Comparison of ENCODE assay signal across 8 cellular contexts in genomic region chr10:121823993-121824463, GRCh38.
DNase-seq lines count a peak whose midpoint lies in the region; ATAC-seq and TF ChIP-seq lines count a peak whose summit lies in the region.

No MANE protein-coding gene starts in this region.

- H4K20me1 ChIP-seq in osteoblast (ENCODE audit: insufficient read depth, low read length), result no peaks in the 10 kb centered on the region

- DNase-seq in NCI-H2029 (lab: John Stamatoyannopoulos, UW) (peak; percentile 3), NCI-H2029 treated with DMSO at 0.1 percent for 48 hours (lab: John Stamatoyannopoulos, UW) (no peak), RPMI8226 (peak; percentile 28), esophagus squamous epithelium (lab: John Stamatoyannopoulos, UW) (no peak), osteoblast (ENCODE audit: insufficient read length, low spot score, missing footprints) (peak; percentile 77)
- no peak for DNase-seq in activated CD4-positive, alpha-beta T cell treated with anti-CD3 and anti-CD28 coated beads, Interleukin-2, amount 50 U/mL, for 48 hours

- no peaks in the 10 kb centered on the region for H3K9me3 ChIP-seq in esophagus squamous epithelium
- no peaks in the 10 kb centered on the region for H3K9me3 ChIP-seq in osteoblast (ENCODE audit: low read depth, low read length)

- H3K27me3 ChIP-seq in esophagus squamous epithelium (no peaks in the 10 kb centered on the region), osteoblast (ENCODE audit: insufficient read depth, low read length) (no peaks in the 10 kb centered on the region)

- intact Hi-C loops in esophagus squamous epithelium (cut with DNase I), result no loop called here

- H3K4me2 ChIP-seq in osteoblast (ENCODE audit: insufficient read depth, low read length), result no peak overlapping the region

- no peak overlapping the region for H3K4me3 ChIP-seq in esophagus squamous epithelium
- H3K4me3 ChIP-seq in osteoblast (ENCODE audit: insufficient read depth, low read length), result no peak overlapping the region

- H3K79me2 ChIP-seq in osteoblast (ENCODE audit: insufficient read depth, low read length), result no peaks in the 10 kb centered on the region

- 40 to 60% methylated on average over 5 of the region's 5 CpGs for WGBS in esophagus squamous epithelium, 2 donors

- peak in 4 of 6 experiments; percentile 52 to 75 (median 63) for TF ChIP-seq CTCF in esophagus squamous epithelium (IDR thresholded peaks at IDR 0.05)
- peak; percentile 78 for TF ChIP-seq CTCF in osteoblast (IDR thresholded peaks at IDR 0.05; ENCODE audit: extremely low read depth, low read depth, low read length)

- H2AFZ ChIP-seq in osteoblast (ENCODE audit: low read length), result peak overlapping the region; percentile 16

- TF ChIP-seq POLR2A in esophagus squamous epithelium (IDR thresholded peaks at IDR 0.05), result no peak

- peak; percentile 42 for ATAC-seq in HG02798 (IDR thresholded peaks at IDR 0.05; ENCODE audit: poor library complexity, unreplicated experiment)
- no peak for ATAC-seq in GM21825 (IDR thresholded peaks at IDR 0.05; ENCODE audit: unreplicated experiment)

- H3K36me3 ChIP-seq in esophagus squamous epithelium (peaks cover 0 to 30% (median 6%) of the 10 kb centered on the region in 3 donors), osteoblast (ENCODE audit: insufficient read depth, low read length) (no peaks in the 10 kb centered on the region)

- H3K4me1 ChIP-seq in esophagus squamous epithelium, result no peaks in the 10 kb centered on the region
- H3K4me1 ChIP-seq in osteoblast (ENCODE audit: insufficient read depth, low read length), result no peaks in the 10 kb centered on the region

- no peak overlapping the region for H3K27ac ChIP-seq in esophagus squamous epithelium
- peak overlapping the region; percentile 23 for H3K27ac ChIP-seq in osteoblast (ENCODE audit: low read depth, low read length)

Comparison
In these comparisons a context has a peak if more than half of its experiments do, and no peak if none do; other contexts are left out.
1. DNase-seq: peak in NCI-H2029 (single experiment), RPMI8226 (single experiment) and osteoblast (single experiment); none in NCI-H2029 treated with DMSO at 0.1 percent for 48 hours (single experiment), esophagus squamous epithelium (single experiment) and activated CD4-positive, alpha-beta T cell treated with anti-CD3 and anti-CD28 coated beads, Interleukin-2, amount 50 U/mL, for 48 hours (0 of 2).